Comparison of ENCODE assay signal across 12 cellular contexts in the genomic region with DNA sequence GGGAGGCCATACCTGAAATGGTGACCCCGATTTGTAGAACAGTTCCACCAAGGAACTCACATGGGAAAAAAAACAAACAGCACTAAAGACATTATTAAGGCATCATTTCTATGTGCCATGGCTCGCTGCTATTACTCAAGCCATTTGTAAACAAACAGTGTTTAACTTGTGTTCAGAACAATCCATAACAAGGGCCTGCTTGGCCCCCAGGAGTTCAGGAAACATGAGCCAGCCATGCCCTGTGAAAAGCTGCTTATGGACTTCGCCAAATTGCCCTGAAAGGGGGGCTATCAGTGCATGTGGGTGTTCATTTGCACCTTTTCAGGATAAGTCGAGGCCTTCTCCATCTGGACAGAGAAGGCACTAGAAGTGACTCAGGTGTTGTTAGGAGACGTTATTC.
"Had no signal": no experiment of that assay in that cellular context is flagged by ENCODE, and none has a peak within 500 bp of the region (broad histone marks: within the 10 kb centered on the region; RNA-seq: fewer than 3 reads in every experiment).

No MANE protein-coding gene starts in this region.

- H3K4me1 ChIP-seq: foreskin keratinocyte, lower lobe of right lung, neural progenitor cell had no signal

- DNase-seq: activated CD4-positive, alpha-beta T cell treated with anti-CD3 and anti-CD28 coated beads, Interleukin-2, amount 50 U/mL, for 1 hour; activated naive CD4-positive, alpha-beta T cell; activated naive CD8-positive, alpha-beta T cell treated with anti-CD3 and anti-CD28 coated beads, Interleukin-2, amount 10 ng/mL, durations not matched to agents 7 days and 5 days; activated T-cell treated with anti-CD3 and anti-CD28 coated beads for 4 hours; effector memory CD8-positive, alpha-beta T cell; foreskin keratinocyte; lower lobe of right lung; stimulated activated CD4-positive, alpha-beta T cell treated with anti-CD3 and anti-CD28 coated beads, Interleukin-1b, Interleukin-23, amount 100 ng/mL, for 48 hours; T-helper 2 cell had no signal

- H3K27me3 ChIP-seq: foreskin keratinocyte, neural progenitor cell had no signal

- H3K4me2 ChIP-seq: neural progenitor cell had no signal

- H3K36me3 ChIP-seq: neural progenitor cell had no signal

- H2AFZ ChIP-seq: neural progenitor cell had no signal

- H3K9me3 ChIP-seq: lower lobe of right lung, thoracic aorta had no signal

- H3K4me3 ChIP-seq: coronary artery, lower lobe of right lung, neural progenitor cell, thoracic aorta had no signal

- H3K27ac ChIP-seq: coronary artery, foreskin keratinocyte, lower lobe of right lung, neural progenitor cell, thoracic aorta had no signal

- H3K9ac ChIP-seq: neural progenitor cell had no signal

- ATAC-seq: effector memory CD8-positive, alpha-beta T cell; foreskin keratinocyte; lower lobe of right lung had no signal
